Comparison of ENCODE assay signal across 17 cellular contexts in the genomic region with DNA sequence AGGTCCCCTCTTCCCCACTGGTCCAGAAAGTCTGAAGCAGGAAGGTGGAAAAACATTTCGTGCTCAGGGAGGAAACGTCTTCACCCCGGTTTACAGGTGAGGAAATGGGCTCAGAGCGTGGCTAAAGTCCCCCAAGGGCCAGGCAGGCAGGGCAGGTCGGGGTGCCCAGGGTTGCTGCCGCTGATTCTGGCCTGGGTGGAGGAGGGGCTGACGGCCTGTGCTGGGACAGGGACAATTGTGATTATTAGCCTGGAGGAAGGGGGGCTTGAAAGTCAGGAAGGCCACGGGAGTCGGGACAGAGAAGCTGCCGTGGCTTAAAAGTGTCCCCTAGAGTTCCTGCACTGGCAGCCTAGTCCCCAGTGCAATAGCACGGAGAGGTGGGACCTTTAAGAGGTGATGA. TPM values are rescaled to one million over a fixed set of nuclear protein-coding genes. Genes with fewer than 3 reads are reported as not detected.
A peak's percentile ranks its signal among the peaks of the same experiment; 100 is the strongest.
DNase-seq lines count a peak whose midpoint lies in the region; ATAC-seq, FAIRE-seq and TF ChIP-seq lines count a peak whose summit lies in the region.
"Had no signal": no experiment of that assay in that cellular context is flagged by ENCODE, and none has a peak within 500 bp of the region (broad histone marks: within the 10 kb centered on the region; RNA-seq: fewer than 3 reads in every experiment).

No MANE protein-coding gene starts in this region.

- TF ChIP-seq CTCF in colonic mucosa (IDR thresholded peaks at IDR 0.05) = no peak
- no peak for TF ChIP-seq CTCF in upper lobe of right lung (IDR thresholded peaks at IDR 0.05)

- H2BK15ac ChIP-seq in mesendoderm (replicated peaks; ENCODE audit: low read depth) = no peak overlapping the region

- intact Hi-C loops in colonic mucosa (cut with DNase I) = no loop called here
- intact Hi-C loops in upper lobe of right lung (cut with DNase I) = no loop called here

- H2BK120ac ChIP-seq in mesendoderm (ENCODE audit: low read depth, low read length) = no peak overlapping the region

- H3K9ac ChIP-seq in colonic mucosa (ENCODE audit: low read depth in 2 of 2, low read length in 2 of 2) = no peak overlapping the region
- no peak overlapping the region for H3K9ac ChIP-seq in mesendoderm (ENCODE audit: low read length)
- H3K9ac ChIP-seq: GM23248 had no signal

- H3K27me3 ChIP-seq in colonic mucosa = no peaks in the 10 kb centered on the region
- H3K27me3 ChIP-seq in mesendoderm (ENCODE audit: insufficient read depth, low read length, poor library complexity) = no peaks in the 10 kb centered on the region
- no peaks in the 10 kb centered on the region for H3K27me3 ChIP-seq in upper lobe of right lung

- DNase-seq in activated effector memory CD4-positive, alpha-beta T cell treated with anti-CD3 and anti-CD28 coated beads, Interleukin-2, amount 50 U/mL, for 16 hours = peak; percentile 37
- DNase-seq in activated effector memory CD4-positive, alpha-beta T cell treated with Interleukin-2 at 50 U/mL for 16 hours = no peak
- DNase-seq in colonic mucosa (no peak), mesendoderm (no peak), upper lobe of right lung (no peak), midbrain (lab: John Stamatoyannopoulos, UW) (no peak), H54 (ENCODE audit: insufficient read length, low spot score) (no peak), GF-D8 (lab: John Stamatoyannopoulos, UW) (no peak)
- DNase-seq: DMS79, KG1, NCI-H1048, NCI-H2081 treated with DMSO at 0.1 percent for 48 hours, NCI-H510A, NCI-H774 had no signal

- no peaks in the 10 kb centered on the region for H3K79me1 ChIP-seq in mesendoderm (ENCODE audit: low read length)

- no peak overlapping the region for H3K23ac ChIP-seq in mesendoderm (ENCODE audit: low read length)

- no peaks in the 10 kb centered on the region for H3K36me3 ChIP-seq in colonic mucosa
- no peaks in the 10 kb centered on the region for H3K36me3 ChIP-seq in mesendoderm (ENCODE audit: control insufficient read depth, insufficient read depth, low read length)
- H3K36me3 ChIP-seq in upper lobe of right lung = no peaks in the 10 kb centered on the region
- H3K36me3 ChIP-seq: BE2C had no signal

- H3K9me3 ChIP-seq in colonic mucosa (no peaks in the 10 kb centered on the region), upper lobe of right lung (no peaks in the 10 kb centered on the region)
- H3K9me3 ChIP-seq: BE2C had no signal

- H3K79me2 ChIP-seq in mesendoderm (ENCODE audit: control insufficient read depth, insufficient read depth, low read length) = no peaks in the 10 kb centered on the region

- H3K4me3 ChIP-seq in colonic mucosa (peak overlapping the region; percentile 12), mesendoderm (ENCODE audit: low read length) (no peak overlapping the region), upper lobe of right lung (peak overlapping the region; percentile 35)
- H3K4me3 ChIP-seq: GM23248 had no signal

- H4K8ac ChIP-seq in mesendoderm (ENCODE audit: low read depth, low read length) = no peak overlapping the region

- FAIRE-seq in H54 (lab: Jason Lieb, UNC) = no peak

- no CpG with 5 or more reads among the region's 11 CpGs for WGBS in mesendoderm (ENCODE audit: extremely low coverage, insufficient coverage, low lambda C conversion rate)

- H4K5ac ChIP-seq in mesendoderm (ENCODE audit: low read length) = no peak overlapping the region

- no peak overlapping the region for H3K18ac ChIP-seq in mesendoderm (ENCODE audit: low read length)

- no peaks in the 10 kb centered on the region for H3K4me1 ChIP-seq in colonic mucosa
- no peaks in the 10 kb centered on the region for H3K4me1 ChIP-seq in mesendoderm (ENCODE audit: control insufficient read depth, low read depth, low read length)
- no peaks in the 10 kb centered on the region for H3K4me1 ChIP-seq in upper lobe of right lung
- H3K4me1 ChIP-seq: BE2C had no signal

- no peak overlapping the region for H2AK5ac ChIP-seq in mesendoderm (ENCODE audit: low read length)

- no peak overlapping the region for H3K4me2 ChIP-seq in mesendoderm (ENCODE audit: low read length)

- no peak overlapping the region for H2BK5ac ChIP-seq in mesendoderm (ENCODE audit: low read length)

- H3K27ac ChIP-seq in colonic mucosa = no peak overlapping the region
- no peak overlapping the region for H3K27ac ChIP-seq in mesendoderm (ENCODE audit: low read depth, low read length)
- H3K27ac ChIP-seq in upper lobe of right lung = peak overlapping the region; percentile 71
- H3K27ac ChIP-seq: 22Rv1, GM23248 had no signal

- no peak overlapping the region for H3K4ac ChIP-seq in mesendoderm (ENCODE audit: low read depth, low read length)

- peak overlapping the region; percentile 3 for H3K56ac ChIP-seq in mesendoderm (ENCODE audit: low read length)

- peak; percentile 10 for ATAC-seq in upper lobe of right lung

- TF ChIP-seq POLR2A in H54 (IDR thresholded peaks at IDR 0.05; ENCODE audit: low read depth, low read length) = no peak

RNA-seq across cellular contexts. Expression of a gene that starts 26.6 kb away (rescaled TPM):
- 10 to 100 TPM; 35.5 to 38.2 TPM for total RNA-seq in colonic mucosa
- 21.3 TPM for polyA plus RNA-seq in mesendoderm (2013, experiment 1 of 2)
- 22.8 TPM for polyA plus RNA-seq in mesendoderm (2013, experiment 2 of 2)
- 21.7 TPM for total RNA-seq in upper lobe of right lung
